ENCODE assay signal across 14 cellular contexts in genomic region chr9:94908041-94908563, GRCh38.
DNase-seq lines count a peak whose midpoint lies in the region; ATAC-seq and TF ChIP-seq lines count a peak whose summit lies in the region.
"Had no signal": no experiment of that assay in that cellular context is flagged by ENCODE, and none has a peak within 500 bp of the region (broad histone marks: within the 10 kb centered on the region; RNA-seq: fewer than 3 reads in every experiment).

No MANE protein-coding gene starts in this region.

- H3K27ac ChIP-seq in gastrocnemius medialis, result peak overlapping the region; percentile 22 to 77 (median 50)
- no peak overlapping the region for H3K27ac ChIP-seq in foreskin keratinocyte
- H3K27ac ChIP-seq: BLaER1, KMS-11, parathyroid adenoma had no signal

- TF ChIP-seq POLR2A in gastrocnemius medialis (IDR thresholded peaks at IDR 0.05), result no peak

- intact Hi-C loops in left ventricle myocardium superior (cut with micrococcal nuclease) (no loop called here), gastrocnemius medialis (cut with DNase I; ENCODE audit: low total_unique reads) (no loop called here), CD14-positive monocyte (cut with micrococcal nuclease) (no loop called here)

- ATAC-seq in WTC11 (no peak), left ventricle myocardium superior (peak; percentile 32), gastrocnemius medialis (peak in 1 of 2 donors; percentile 29), foreskin keratinocyte (no peak)

- H3K9me3 ChIP-seq in gastrocnemius medialis, result no peaks in the 10 kb centered on the region
- no peaks in the 10 kb centered on the region for H3K9me3 ChIP-seq in HAP-1
- H3K9me3 ChIP-seq: BLaER1 had no signal

- in situ Hi-C loops in gastrocnemius medialis (cut with MboI; ENCODE audit: low sequenced_read_pairs in 4 of 4), result no loop called here
- in situ Hi-C loops in HAP-1 (cut with MboI; ENCODE audit: low sequenced_read_pairs), result no loop called here

- TF ChIP-seq CTCF in WTC11 (IDR thresholded peaks at IDR 0.05), result no peak
- TF ChIP-seq CTCF in gastrocnemius medialis (IDR thresholded peaks at IDR 0.05 in 4 of 5, conservative IDR thresholded peaks at IDR 0.05 in 1 of 5), result no peak
- TF ChIP-seq CTCF in foreskin keratinocyte (conservative IDR thresholded peaks at IDR 0.05), result no peak
- no peak for TF ChIP-seq CTCF in CD14-positive monocyte (IDR thresholded peaks at IDR 0.05)

- H3K27ac Mint-ChIP-seq in WTC11 (peak overlapping the region; percentile 42; the same call in 1 of the 2 replicates), CD14-positive monocyte (peak overlapping the region in 1 of 7 donors; percentile 42)
- H3K27ac Mint-ChIP-seq: activated naive CD8-positive, alpha-beta T cell had no signal

- POLR2A ChIA-PET in WTC11 (lab: Charles Lee), result no interaction called here

- CTCF ChIA-PET in WTC11 (lab: Charles Lee), result interaction anchor here (0.5 to 1.4 kb wide), 3 partner anchors 137 to 239 kb away, joined by 3 to 5 read pairs (median 3); no protein-coding TSS in a partner anchor

- DNase-seq in GF-D8 (lab: John Stamatoyannopoulos, UW) (peak; percentile 60), WTC11 (ENCODE audit: low spot score) (no peak), left ventricle myocardium superior (no peak), gastrocnemius medialis (no peak), foreskin keratinocyte (no peak), CD14-positive monocyte (ENCODE audit: low spot score) (no peak), HAP-1 (ENCODE audit: low spot score in 2 of 2) (no peak), NCI-H2107 (lab: John Stamatoyannopoulos, UW) (no peak)
- DNase-seq: activated CD4-positive, alpha-beta T cell treated with anti-CD3 and anti-CD28 coated beads, Interleukin-2, amount 50 U/mL, for 48 hours; NCI-H345 had no signal

- H3K4me3 Mint-ChIP-seq in WTC11, result no peak overlapping the region
- no peak overlapping the region for H3K4me3 Mint-ChIP-seq in CD14-positive monocyte
- H3K4me3 Mint-ChIP-seq: activated naive CD8-positive, alpha-beta T cell had no signal

- H3K27me3 Mint-ChIP-seq in WTC11 (ENCODE audit: low read depth), result no peaks in the 10 kb centered on the region
- no peaks in the 10 kb centered on the region for H3K27me3 Mint-ChIP-seq in CD14-positive monocyte (ENCODE audit: low read depth in 3 of 3)
- H3K27me3 Mint-ChIP-seq: activated naive CD8-positive, alpha-beta T cell had no signal

- no peaks in the 10 kb centered on the region for H3K36me3 Mint-ChIP-seq in WTC11
- H3K36me3 Mint-ChIP-seq in CD14-positive monocyte, result peaks cover 0 to 3% of the 10 kb centered on the region in 2 donors

- H3K36me3 ChIP-seq in gastrocnemius medialis, result no peaks in the 10 kb centered on the region
- H3K36me3 ChIP-seq in HAP-1 (replicated peaks), result no peaks in the 10 kb centered on the region

- H3K4me1 Mint-ChIP-seq in WTC11 (peaks cover 45% of the 10 kb centered on the region), CD14-positive monocyte (peaks cover 11% of the 10 kb centered on the region)

- H3K4me3 ChIP-seq in gastrocnemius medialis (no peak overlapping the region), HAP-1 (no peak overlapping the region)
- H3K4me3 ChIP-seq: BLaER1 had no signal

- H3K4me1 ChIP-seq in gastrocnemius medialis (peaks cover 9 to 26% of the 10 kb centered on the region in 2 donors), foreskin keratinocyte (peaks cover 9% of the 10 kb centered on the region), HAP-1 (peaks cover 18% of the 10 kb centered on the region)

- H3K9me3 Mint-ChIP-seq in WTC11 (no peaks in the 10 kb centered on the region), CD14-positive monocyte (peaks cover 0 to 4% (median 0%) of the 10 kb centered on the region in 7 donors)

- H3K27me3 ChIP-seq in gastrocnemius medialis, result no peaks in the 10 kb centered on the region
- no peaks in the 10 kb centered on the region for H3K27me3 ChIP-seq in foreskin keratinocyte
- no peaks in the 10 kb centered on the region for H3K27me3 ChIP-seq in HAP-1 (ENCODE audit: low read depth)
- H3K27me3 ChIP-seq: BLaER1 had no signal

TF ChIP-seq in WTC11, 78 proteins besides CTCF, POLR2A, EP300 and RAD21:
- TF ChIP-seq, protein P1, sequence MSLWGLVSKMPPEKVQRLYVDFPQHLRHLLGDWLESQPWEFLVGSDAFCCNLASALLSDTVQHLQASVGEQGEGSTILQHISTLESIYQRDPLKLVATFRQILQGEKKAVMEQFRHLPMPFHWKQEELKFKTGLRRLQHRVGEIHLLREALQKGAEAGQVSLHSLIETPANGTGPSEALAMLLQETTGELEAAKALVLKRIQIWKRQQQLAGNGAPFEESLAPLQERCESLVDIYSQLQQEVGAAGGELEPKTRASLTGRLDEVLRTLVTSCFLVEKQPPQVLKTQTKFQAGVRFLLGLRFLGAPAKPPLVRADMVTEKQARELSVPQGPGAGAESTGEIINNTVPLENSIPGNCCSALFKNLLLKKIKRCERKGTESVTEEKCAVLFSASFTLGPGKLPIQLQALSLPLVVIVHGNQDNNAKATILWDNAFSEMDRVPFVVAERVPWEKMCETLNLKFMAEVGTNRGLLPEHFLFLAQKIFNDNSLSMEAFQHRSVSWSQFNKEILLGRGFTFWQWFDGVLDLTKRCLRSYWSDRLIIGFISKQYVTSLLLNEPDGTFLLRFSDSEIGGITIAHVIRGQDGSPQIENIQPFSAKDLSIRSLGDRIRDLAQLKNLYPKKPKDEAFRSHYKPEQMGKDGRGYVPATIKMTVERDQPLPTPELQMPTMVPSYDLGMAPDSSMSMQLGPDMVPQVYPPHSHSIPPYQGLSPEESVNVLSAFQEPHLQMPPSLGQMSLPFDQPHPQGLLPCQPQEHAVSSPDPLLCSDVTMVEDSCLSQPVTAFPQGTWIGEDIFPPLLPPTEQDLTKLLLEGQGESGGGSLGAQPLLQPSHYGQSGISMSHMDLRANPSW (CRISPR knock-in tag; conservative IDR thresholded peaks at IDR 0.05; ENCODE audit: low read depth), result no peak
- TF ChIP-seq HMGXB4 (CRISPR knock-in tag; IDR thresholded peaks at IDR 0.05), result no peak
- no peak for TF ChIP-seq ZBTB43 (CRISPR knock-in tag; IDR thresholded peaks at IDR 0.05)
- TF ChIP-seq JUN (CRISPR knock-in tag; IDR thresholded peaks at IDR 0.05), result no peak
